ENCODE assay signal across 1 cellular context in genomic region chr18:62460851-62461300, GRCh38.
TF ChIP-seq lines count a peak whose summit lies in the region.

No MANE protein-coding gene starts in this region.

TF ChIP-seq in HepG2, 621 proteins besides CTCF, POLR2A, EP300 and RAD21 (continued from another document and continues in another):
- peak; percentile 97 for TF ChIP-seq ZNF710 (CRISPR knock-in tag; IDR thresholded peaks at IDR 0.05; ENCODE audit: borderline replicate concordance)
- TF ChIP-seq ZNF441 (CRISPR knock-in tag; IDR thresholded peaks at IDR 0.05; ENCODE audit: borderline replicate concordance): no peak
- TF ChIP-seq SATB2 (CRISPR knock-in tag; IDR thresholded peaks at IDR 0.05): no peak
- TF ChIP-seq SALL2 (CRISPR knock-in tag; IDR thresholded peaks at IDR 0.05): 0 out of 2 replicates have a peak, but pooled peaks have one; percentile 48
- TF ChIP-seq TCF7 (IDR thresholded peaks at IDR 0.05; ENCODE audit: low read depth): peak; percentile 77
- TF ChIP-seq ZNF225 (CRISPR knock-in tag; IDR thresholded peaks at IDR 0.05): no peak
- TF ChIP-seq NFIB (CRISPR knock-in tag; IDR thresholded peaks at IDR 0.05; ENCODE audit: borderline replicate concordance): no peak
- no peak for TF ChIP-seq PRMT3 (CRISPR knock-in tag; IDR thresholded peaks at IDR 0.05; ENCODE audit: borderline replicate concordance, low read depth)
- TF ChIP-seq NKX3-1 (CRISPR knock-in tag; IDR thresholded peaks at IDR 0.05): no peak
- no peak for TF ChIP-seq ZNF407 (CRISPR knock-in tag; IDR thresholded peaks at IDR 0.05; ENCODE audit: not compliant biosample characterization)
- TF ChIP-seq RBFOX2 (IDR thresholded peaks at IDR 0.05; ENCODE audit: low read depth, low read length): no peak
- TF ChIP-seq TSC22D2 (CRISPR knock-in tag; IDR thresholded peaks at IDR 0.05; ENCODE audit: borderline replicate concordance): no peak
- TF ChIP-seq ZNF709 (CRISPR knock-in tag; IDR thresholded peaks at IDR 0.05): no peak
- no peak for TF ChIP-seq ZSCAN20 (CRISPR knock-in tag; IDR thresholded peaks at IDR 0.05; ENCODE audit: borderline replicate concordance)
- no peak for TF ChIP-seq ZNF296 (CRISPR knock-in tag; conservative IDR thresholded peaks at IDR 0.05)
- no peak for TF ChIP-seq ZNF282 (IDR thresholded peaks at IDR 0.05; ENCODE audit: partially characterized antibody)
- TF ChIP-seq ZNF383 (CRISPR knock-in tag; IDR thresholded peaks at IDR 0.05; ENCODE audit: borderline replicate concordance): no peak
- TF ChIP-seq E2F1 (CRISPR knock-in tag; IDR thresholded peaks at IDR 0.05): no peak
- TF ChIP-seq ZNF83 (CRISPR knock-in tag; IDR thresholded peaks at IDR 0.05; ENCODE audit: borderline replicate concordance): no peak
- no peak; the same call in 1 of the 2 replicates for TF ChIP-seq ZFP36L1 (CRISPR knock-in tag; IDR thresholded peaks at IDR 0.05)
- no peak for TF ChIP-seq ZNF660 (CRISPR knock-in tag; IDR thresholded peaks at IDR 0.05; ENCODE audit: borderline replicate concordance, low read depth)
- no peak for TF ChIP-seq ATAD3A (CRISPR knock-in tag; IDR thresholded peaks at IDR 0.05)
- TF ChIP-seq CSRNP1 (CRISPR knock-in tag; IDR thresholded peaks at IDR 0.05): no peak
- TF ChIP-seq ZNF792 (CRISPR knock-in tag; IDR thresholded peaks at IDR 0.05): peak; percentile 44; the same call in 1 of the 2 replicates
- TF ChIP-seq TOE1 (CRISPR knock-in tag; IDR thresholded peaks at IDR 0.05): peak; percentile 77; the same call in 1 of the 2 replicates
- TF ChIP-seq SMARCE1 (IDR thresholded peaks at IDR 0.05; ENCODE audit: borderline replicate concordance): no peak
- no peak for TF ChIP-seq AGO2 (optimal IDR thresholded peaks at IDR 0.05; ENCODE audit: low read depth, low read length)
- peak; percentile 98; the same call in 1 of the 2 replicates for TF ChIP-seq FOXJ3 (CRISPR knock-in tag; IDR thresholded peaks at IDR 0.05; ENCODE audit: borderline replicate concordance)
- TF ChIP-seq ZNF609 (CRISPR knock-in tag; IDR thresholded peaks at IDR 0.05; ENCODE audit: borderline replicate concordance): peak; percentile 78; the same call in 1 of the 2 replicates
- TF ChIP-seq ZNF354B (CRISPR knock-in tag; IDR thresholded peaks at IDR 0.05): no peak
- TF ChIP-seq BORCS8-MEF2B (CRISPR knock-in tag; IDR thresholded peaks at IDR 0.05): no peak
- no peak for TF ChIP-seq DBP (CRISPR knock-in tag; IDR thresholded peaks at IDR 0.05; ENCODE audit: not compliant biosample characterization)
- no peak for TF ChIP-seq ARID2 (CRISPR knock-in tag; IDR thresholded peaks at IDR 0.05; ENCODE audit: borderline replicate concordance)
- TF ChIP-seq TFDP1 (CRISPR knock-in tag; IDR thresholded peaks at IDR 0.05; ENCODE audit: borderline replicate concordance): no peak
- peak; percentile 41; the same call in 1 of the 2 replicates for TF ChIP-seq ZNF281 (CRISPR knock-in tag; IDR thresholded peaks at IDR 0.05; ENCODE audit: borderline replicate concordance)
- TF ChIP-seq ZNF556 (CRISPR knock-in tag; IDR thresholded peaks at IDR 0.05; ENCODE audit: borderline replicate concordance): no peak
- TF ChIP-seq SRY (CRISPR knock-in tag; IDR thresholded peaks at IDR 0.05): no peak
